In the genomic region with DNA sequence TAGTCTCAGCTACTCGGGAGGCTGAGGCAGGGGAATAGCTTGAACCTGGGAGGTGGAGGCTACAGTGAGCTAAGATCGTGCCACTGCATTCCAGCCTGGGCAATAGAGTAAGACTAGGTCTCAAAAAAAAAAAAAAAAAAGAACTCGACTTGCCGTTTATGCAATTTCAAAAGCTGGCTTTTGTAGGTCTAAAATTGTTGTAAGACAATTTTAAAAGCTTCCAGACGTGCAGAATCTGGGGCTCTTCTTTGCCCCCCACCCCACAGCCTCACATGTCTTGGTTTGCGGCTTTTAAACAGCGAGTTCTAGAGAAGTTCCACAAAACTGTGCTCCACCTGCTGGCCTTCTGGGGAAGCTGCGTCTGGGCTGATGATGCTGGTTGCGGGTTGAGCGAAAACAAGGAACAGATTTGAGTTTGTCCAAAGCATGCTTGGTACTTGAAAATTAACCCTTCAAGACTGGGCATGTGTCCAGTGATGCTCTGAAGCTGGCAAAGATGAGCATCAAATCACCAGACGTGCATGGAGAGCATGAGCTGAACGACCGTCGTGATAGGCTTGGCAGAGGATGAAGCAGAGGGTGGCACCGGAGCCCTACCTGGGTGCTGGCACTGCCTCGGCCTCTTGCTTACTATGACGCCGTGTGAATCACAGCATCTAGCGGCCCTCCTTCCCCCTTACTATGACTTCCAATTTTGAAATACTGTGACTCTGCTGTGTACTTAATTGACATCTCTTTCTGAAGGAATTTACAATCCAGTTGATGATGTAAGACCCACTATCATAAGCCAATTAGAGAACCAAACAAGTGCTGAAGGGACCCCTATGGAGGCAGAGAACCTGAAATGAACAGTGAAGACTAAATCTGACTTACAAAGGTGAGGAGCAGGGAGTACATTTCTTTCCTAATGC, we compare ENCODE assay signal across 8 cellular contexts.
A peak's percentile ranks its signal among the peaks of the same experiment; 100 is the strongest.
DNase-seq lines count a peak whose midpoint lies in the region; ATAC-seq, FAIRE-seq and TF ChIP-seq lines count a peak whose summit lies in the region.

No MANE protein-coding gene starts in this region.

- dilution Hi-C loops in endothelial cell of umbilical vein (cut with MboI; ENCODE audit: extremely low pct_ligation_motif_present, low sequenced_read_pairs), result no loop called here

- no peak for TF ChIP-seq POLR2A in endothelial cell of umbilical vein (IDR thresholded peaks at IDR 0.05; ENCODE audit: low read depth, low read length)

- FAIRE-seq in endothelial cell of umbilical vein (lab: Jason Lieb, UNC), result peak; percentile 88

- ATAC-seq in HG02970 (IDR thresholded peaks at IDR 0.05; ENCODE audit: low FRiP score, unreplicated experiment), result no peak

- POLR2A ChIA-PET in activated CD4-positive, alpha-beta memory T cell treated with anti-CD3 and anti-CD28 coated beads, Interleukin-2, amount 10 ng/mL, durations not matched to agents 7 days and 5 days (lab: Charles Lee), result interaction anchor here (1.0 to 4.1 kb wide), 9 partner anchors 10 to 353 kb away, joined by 3 to 27 read pairs (median 4); partner anchors contain the start of gene ATXN1
- POLR2A ChIA-PET in endothelial cell of umbilical vein (lab: Charles Lee), result no interaction called here

- H3K4me2 ChIP-seq in endothelial cell of umbilical vein (ENCODE audit: insufficient read depth, low read length), result no peak overlapping the region

- intact Hi-C loops in endothelial cell of umbilical vein (cut with micrococcal nuclease), result loop anchor here (1.0 to 2.0 kb wide), 3 partner anchors 70 to 361 kb away; no protein-coding TSS in a partner anchor

- CTCF ChIA-PET in activated CD4-positive, alpha-beta memory T cell treated with anti-CD3 and anti-CD28 coated beads, Interleukin-2, amount 10 ng/mL, durations not matched to agents 7 days and 5 days (lab: Charles Lee), result interaction anchor here (0.6 to 5.2 kb wide), 43 partner anchors 9 to 1036 kb away, joined by 3 to 26 read pairs (median 4); partner anchors contain the start of gene ATXN1
- CTCF ChIA-PET in endothelial cell of umbilical vein (lab: Charles Lee), result interaction anchor here (0.6 to 6.9 kb wide), 23 partner anchors 8 to 555 kb away, joined by 3 to 92 read pairs (median 5); partner anchors contain the start of gene ATXN1

- H3K4me3 ChIP-seq in endothelial cell of umbilical vein (replicated peaks in 1 of 3; ENCODE audit: insufficient read depth in 1 of 3, low read depth in 1 of 3, low read length in 3 of 3), result no peak overlapping the region

- BruUV-seq in endothelial cell of umbilical vein (replicated peaks; lab: Mats Ljungman, UMichigan), result no TSS peak

- DNase-seq in Ammon's horn (ENCODE audit: low spot score) (peak; percentile 78), GM20000 (ENCODE audit: low spot score) (peak; percentile 63), NCI-H748 (lab: John Stamatoyannopoulos, UW; ENCODE audit: unreplicated experiment) (peak; percentile 55), endothelial cell of umbilical vein (ENCODE audit: low read depth, low spot score) (peak; percentile 67), midbrain (lab: John Stamatoyannopoulos, UW) (peak; percentile 33)
- DNase-seq in activated CD4-positive, alpha-beta memory T cell treated with anti-CD3 and anti-CD28 coated beads, Interleukin-2, amount 10 ng/mL, durations not matched to agents 7 days and 5 days, result peak; percentile 73
- DNase-seq in stimulated activated CD8-positive, alpha-beta memory T cell treated with anti-CD3 and anti-CD28 coated beads, Interleukin-7, amount 100 ng/mL, for 4 hours (ENCODE audit: low read depth in 2 of 2), result peak; percentile 22 to 26

- no peak overlapping the region for H3K9ac ChIP-seq in endothelial cell of umbilical vein (replicated peaks; ENCODE audit: extremely low read depth, insufficient read depth, low read length)

- H3K27ac ChIP-seq in endothelial cell of umbilical vein (ENCODE audit: insufficient read depth, low read depth, low read length), result no peak overlapping the region

- H3K9me3 ChIP-seq in endothelial cell of umbilical vein (replicated peaks; ENCODE audit: control insufficient read depth, insufficient read depth, low read length), result no peaks in the 10 kb centered on the region

- H3K4me1 Mint-ChIP-seq in activated CD4-positive, alpha-beta memory T cell treated with anti-CD3 and anti-CD28 coated beads, Interleukin-2, amount 10 ng/mL, durations not matched to agents 7 days and 5 days, result peaks cover 65% of the 10 kb centered on the region

- H3K36me3 Mint-ChIP-seq in activated CD4-positive, alpha-beta memory T cell treated with anti-CD3 and anti-CD28 coated beads, Interleukin-2, amount 10 ng/mL, durations not matched to agents 7 days and 5 days (ENCODE audit: low read depth), result peaks cover 23% of the 10 kb centered on the region

- no peaks in the 10 kb centered on the region for H3K9me3 Mint-ChIP-seq in activated CD4-positive, alpha-beta memory T cell treated with anti-CD3 and anti-CD28 coated beads, Interleukin-2, amount 10 ng/mL, durations not matched to agents 7 days and 5 days

- no peak overlapping the region for H2AFZ ChIP-seq in endothelial cell of umbilical vein (ENCODE audit: low read depth, low read length)

- H3K4me1 ChIP-seq in endothelial cell of umbilical vein (ENCODE audit: control insufficient read depth, extremely low read depth, insufficient read depth, low read length), result no peaks in the 10 kb centered on the region

- TF ChIP-seq CTCF in GM20000 (IDR thresholded peaks at IDR 0.05; ENCODE audit: extremely low read depth, missing control alignments), result peak; percentile 92
- TF ChIP-seq CTCF in endothelial cell of umbilical vein (IDR thresholded peaks at IDR 0.05; ENCODE audit: extremely low read depth in 1 of 2, insufficient read depth in 1 of 2, low read depth in 1 of 2, low read length in 2 of 2), result peak; percentile 87 to 89

- no peaks in the 10 kb centered on the region for H3K27me3 Mint-ChIP-seq in activated CD4-positive, alpha-beta memory T cell treated with anti-CD3 and anti-CD28 coated beads, Interleukin-2, amount 10 ng/mL, durations not matched to agents 7 days and 5 days

- H3K27ac Mint-ChIP-seq in activated CD4-positive, alpha-beta memory T cell treated with anti-CD3 and anti-CD28 coated beads, Interleukin-2, amount 10 ng/mL, durations not matched to agents 7 days and 5 days, result peak overlapping the region; percentile 73

- H4K20me1 ChIP-seq in endothelial cell of umbilical vein (replicated peaks; ENCODE audit: control insufficient read depth, extremely low read depth, insufficient read depth, low read length), result no peaks in the 10 kb centered on the region

- peak overlapping the region; percentile 63 for H3K4me3 Mint-ChIP-seq in activated CD4-positive, alpha-beta memory T cell treated with anti-CD3 and anti-CD28 coated beads, Interleukin-2, amount 10 ng/mL, durations not matched to agents 7 days and 5 days

- no peaks in the 10 kb centered on the region for H3K9me1 ChIP-seq in endothelial cell of umbilical vein (replicated peaks; ENCODE audit: control insufficient read depth, extremely low read depth, insufficient read depth, low read length)

- H3K79me2 ChIP-seq in endothelial cell of umbilical vein (ENCODE audit: control insufficient read depth, insufficient read depth, low read length), result no peaks in the 10 kb centered on the region

- no peaks in the 10 kb centered on the region for H3K36me3 ChIP-seq in endothelial cell of umbilical vein (ENCODE audit: control insufficient read depth in 2 of 2, extremely low read depth in 1 of 2, insufficient read depth in 2 of 2, low read length in 2 of 2)

- no peaks in the 10 kb centered on the region for H3K27me3 ChIP-seq in endothelial cell of umbilical vein (ENCODE audit: control insufficient read depth in 2 of 2, insufficient read depth in 2 of 2, low read length in 2 of 2)

TF ChIP-seq in endothelial cell of umbilical vein, 7 proteins besides CTCF, POLR2A, EP300 and RAD21:
- TF ChIP-seq MYC (IDR thresholded peaks at IDR 0.05; ENCODE audit: low read depth, low read length), result no peak
- TF ChIP-seq FOS (IDR thresholded peaks at IDR 0.05; ENCODE audit: borderline replicate concordance, insufficient read depth, low read length), result no peak
- no peak for TF ChIP-seq MAX (IDR thresholded peaks at IDR 0.05; ENCODE audit: insufficient read depth, insufficient read length)
- TF ChIP-seq GATA2 (IDR thresholded peaks at IDR 0.05; ENCODE audit: insufficient read depth, insufficient read length, low read depth, low read length), result no peak

Comparison
In these comparisons a context has a peak if more than half of its experiments do, and no peak if none do; other contexts are left out.
1. DNase-seq: peak in every context shown above with its lines; median percentile 78 in Ammon's horn; 73 in activated CD4-positive, alpha-beta memory T cell treated with anti-CD3 and anti-CD28 coated beads, Interleukin-2, amount 10 ng/mL, durations not matched to agents 7 days and 5 days; 67 in endothelial cell of umbilical vein; 63 in GM20000; 55 in NCI-H748; 33 in midbrain; 24 in stimulated activated CD8-positive, alpha-beta memory T cell treated with anti-CD3 and anti-CD28 coated beads, Interleukin-7, amount 100 ng/mL, for 4 hours.